Comparison of ENCODE assay signal across 24 cellular contexts in the genomic region with DNA sequence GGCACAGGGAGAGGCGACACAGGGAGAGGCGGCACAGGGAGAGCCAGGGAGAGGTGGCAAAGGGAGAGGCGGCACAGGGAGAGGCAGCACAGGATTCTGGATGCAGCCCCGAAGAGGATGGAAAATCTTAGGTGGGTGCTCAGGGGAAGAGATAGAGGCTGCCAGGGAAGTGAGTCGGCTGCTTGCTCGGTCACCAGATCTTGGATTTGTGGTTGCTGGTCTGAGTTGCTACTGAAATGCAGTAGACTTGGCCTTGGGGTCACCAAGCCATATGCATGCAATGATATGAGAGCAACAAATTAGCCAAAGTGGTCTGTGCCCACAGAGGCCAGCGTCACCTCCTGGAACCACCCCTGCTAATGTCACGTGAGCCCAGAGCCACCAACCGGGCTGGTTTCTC.
A peak's percentile ranks its signal among the peaks of the same experiment; 100 is the strongest.
DNase-seq lines count a peak whose midpoint lies in the region; ATAC-seq, FAIRE-seq and TF ChIP-seq lines count a peak whose summit lies in the region.
"Had no signal": no experiment of that assay in that cellular context is flagged by ENCODE, and none has a peak within 500 bp of the region (broad histone marks: within the 10 kb centered on the region; RNA-seq: fewer than 3 reads in every experiment).

No MANE protein-coding gene starts in this region.

- H4K8ac ChIP-seq in neuronal stem cell (ENCODE audit: low read depth, low read length): no peak overlapping the region

- H3K9me3 ChIP-seq in right atrium auricular region (no peaks in the 10 kb centered on the region), Karpas-422 (ENCODE audit: low read length) (no peaks in the 10 kb centered on the region), neuronal stem cell (replicated peaks in 1 of 2; ENCODE audit: control insufficient read depth in 2 of 2, insufficient read depth in 1 of 2, low read depth in 1 of 2, low read length in 2 of 2) (no peaks in the 10 kb centered on the region), adrenal gland (replicated peaks in 1 of 3) (no peaks in the 10 kb centered on the region), prostate gland (no peaks in the 10 kb centered on the region)
- H3K9me3 ChIP-seq: A549; BE2C; BLaER1 treated with 17β-estradiol and CSF1 and Interleukin-3, amounts not matched to agents 10 nM and 100 nM; HAP-1 had no signal

- H2AFZ ChIP-seq in Karpas-422 (ENCODE audit: low read length) (peak overlapping the region; percentile 39; the same call in 1 of the 2 replicates), neuronal stem cell (ENCODE audit: low read length) (no peak overlapping the region)
- H2AFZ ChIP-seq: GM23338 had no signal

- H3K36me3 ChIP-seq in right atrium auricular region: no peaks in the 10 kb centered on the region
- no peaks in the 10 kb centered on the region for H3K36me3 ChIP-seq in Karpas-422 (ENCODE audit: insufficient read depth, low read length)
- no peaks in the 10 kb centered on the region for H3K36me3 ChIP-seq in neuronal stem cell (replicated peaks in 1 of 2; ENCODE audit: control insufficient read depth in 2 of 2, insufficient read depth in 2 of 2, low read length in 2 of 2)
- H3K36me3 ChIP-seq in adrenal gland (replicated peaks in 1 of 2): no peaks in the 10 kb centered on the region
- no peaks in the 10 kb centered on the region for H3K36me3 ChIP-seq in prostate gland
- H3K36me3 ChIP-seq: BE2C; BLaER1 treated with 17β-estradiol and CSF1 and Interleukin-3, amounts not matched to agents 10 nM and 100 nM; HAP-1 had no signal

- WGBS in neuronal stem cell (ENCODE audit: extremely low coverage in 2 of 2, insufficient read length in 2 of 2, insufficient replicate concordance in 1 of 2), 2 donors: no CpG with 5 or more reads among the region's 9 CpGs
- 76 to 81% (median 81%) methylated on average over 8 to 9 of the region's 9 CpGs for WGBS in adrenal gland, 4 donors
- WGBS in prostate gland: 94% methylated on average over 9 of the region's 9 CpGs

- no peak for TF ChIP-seq POLR2A in adrenal gland (IDR thresholded peaks at IDR 0.05)
- TF ChIP-seq POLR2A in prostate gland (IDR thresholded peaks at IDR 0.05): no peak

- H3K27ac ChIP-seq in right atrium auricular region: no peak overlapping the region
- no peak overlapping the region for H3K27ac ChIP-seq in Karpas-422 (ENCODE audit: low read length)
- H3K27ac ChIP-seq in neuronal stem cell (replicated peaks; ENCODE audit: low read length): no peak overlapping the region
- no peak overlapping the region for H3K27ac ChIP-seq in adrenal gland
- H3K27ac ChIP-seq in prostate gland: no peak overlapping the region
- H3K27ac ChIP-seq: A549; BLaER1 treated with 17β-estradiol and CSF1 and Interleukin-3, amounts not matched to agents 10 nM and 100 nM had no signal

- H3K23ac ChIP-seq in neuronal stem cell (ENCODE audit: low read depth, low read length, poor library complexity): peak overlapping the region; percentile 38

- DNase-seq in right atrium auricular region (ENCODE audit: low spot score) (peak; percentile 13), left cardiac atrium (no peak), Karpas-422 (peak; percentile 47), neuronal stem cell (ENCODE audit: low spot score) (no peak), urothelium cell line (ENCODE audit: low spot score) (no peak), adrenal gland (no peak), T1000 (lab: John Stamatoyannopoulos, UW) (no peak), prostate gland (ENCODE audit: low spot score) (no peak)
- DNase-seq: 8988T; ACHN; AML-193; BE2C; CD4-positive, alpha-beta T cell; CD8-positive, alpha-beta memory T cell; DMS53; DMS79 treated with DMSO at 0.1 percent for 48 hours; GF-D8; HFFc6 had no signal

- H2BK5ac ChIP-seq in neuronal stem cell (ENCODE audit: low read length): no peak overlapping the region

- H2BK15ac ChIP-seq in neuronal stem cell (ENCODE audit: low read length): no peak overlapping the region

- TF ChIP-seq CTCF in right atrium auricular region (IDR thresholded peaks at IDR 0.05) (no peak), adrenal gland (IDR thresholded peaks at IDR 0.05) (no peak), prostate gland (IDR thresholded peaks at IDR 0.05) (no peak)

- H3K4ac ChIP-seq in neuronal stem cell (ENCODE audit: low read length): no peak overlapping the region

- no peak overlapping the region for H2AK5ac ChIP-seq in neuronal stem cell (ENCODE audit: low read depth, low read length)

- ATAC-seq in left cardiac atrium: no peak
- ATAC-seq: A549, GM23338 had no signal

- no peak overlapping the region for H2BK12ac ChIP-seq in neuronal stem cell (ENCODE audit: low read length)

- no peaks in the 10 kb centered on the region for H3K9me2 ChIP-seq in Karpas-422 (replicated peaks; ENCODE audit: insufficient read depth, low read length)

- intact Hi-C loops in left cardiac atrium (cut with DNase I): no loop called here
- intact Hi-C loops in adrenal gland (cut with DNase I): no loop called here
- intact Hi-C loops in prostate gland (cut with DNase I): no loop called here

- H4K20me1 ChIP-seq in Karpas-422 (ENCODE audit: insufficient read depth, low read depth, low read length): no peaks in the 10 kb centered on the region
- H4K20me1 ChIP-seq: BLaER1 treated with 17β-estradiol and CSF1 and Interleukin-3, amounts not matched to agents 10 nM and 100 nM had no signal

- no peaks in the 10 kb centered on the region for H3K27me3 ChIP-seq in right atrium auricular region
- H3K27me3 ChIP-seq in Karpas-422 (ENCODE audit: low read length): no peaks in the 10 kb centered on the region
- H3K27me3 ChIP-seq in neuronal stem cell (ENCODE audit: control insufficient read depth in 3 of 3, insufficient read depth in 3 of 3, low read depth in 1 of 3, low read length in 3 of 3): no peaks in the 10 kb centered on the region
- no peaks in the 10 kb centered on the region for H3K27me3 ChIP-seq in adrenal gland
- peaks cover 5% of the 10 kb centered on the region for H3K27me3 ChIP-seq in prostate gland (replicated peaks; ENCODE audit: insufficient read depth)
- H3K27me3 ChIP-seq: BLaER1 treated with 17β-estradiol and CSF1 and Interleukin-3, amounts not matched to agents 10 nM and 100 nM had no signal

- peak overlapping the region; percentile 46 for H3K18ac ChIP-seq in neuronal stem cell (ENCODE audit: low read length)

- H3K14ac ChIP-seq in neuronal stem cell (ENCODE audit: low read length): no peak overlapping the region

- no peaks in the 10 kb centered on the region for H3K79me2 ChIP-seq in Karpas-422 (ENCODE audit: low read length)

- H3K4me1 ChIP-seq in right atrium auricular region: no peaks in the 10 kb centered on the region
- peaks cover 5% of the 10 kb centered on the region; the same call in 1 of the 2 replicates for H3K4me1 ChIP-seq in Karpas-422 (ENCODE audit: low read length)
- peaks cover 0 to 12% of the 10 kb centered on the region in 2 donors for H3K4me1 ChIP-seq in neuronal stem cell (ENCODE audit: control insufficient read depth in 2 of 2, insufficient read depth in 1 of 2, low read depth in 1 of 2, low read length in 2 of 2)
- H3K4me1 ChIP-seq in adrenal gland (replicated peaks in 1 of 2): no peaks in the 10 kb centered on the region
- H3K4me1 ChIP-seq in prostate gland (replicated peaks): no peaks in the 10 kb centered on the region
- H3K4me1 ChIP-seq: A549, BE2C, HAP-1 had no signal

- H3K4me3 ChIP-seq in right atrium auricular region (no peak overlapping the region), Karpas-422 (ENCODE audit: low read length) (peak overlapping the region; percentile 28; the same call in 1 of the 2 replicates), neuronal stem cell (ENCODE audit: low read length in 2 of 2) (no peak overlapping the region), adrenal gland (no peak overlapping the region), prostate gland (no peak overlapping the region)
- H3K4me3 ChIP-seq: A549; BLaER1 treated with 17β-estradiol and CSF1 and Interleukin-3, amounts not matched to agents 10 nM and 100 nM; GM23338; HAP-1 had no signal

- FAIRE-seq in urothelium cell line (lab: Jason Lieb, UNC): peak; percentile 23
- FAIRE-seq: A549, GM12891, GM18507 had no signal

- no peaks in the 10 kb centered on the region for H3K79me1 ChIP-seq in neuronal stem cell (ENCODE audit: low read depth, low read length)

- no peak overlapping the region for H3K9ac ChIP-seq in Karpas-422 (ENCODE audit: low read length)
- no peak overlapping the region for H3K9ac ChIP-seq in neuronal stem cell (ENCODE audit: low read depth, low read length, poor library complexity)
- H3K9ac ChIP-seq: BLaER1 treated with 17β-estradiol and CSF1 and Interleukin-3, amounts not matched to agents 10 nM and 100 nM had no signal

- H4K91ac ChIP-seq in neuronal stem cell (ENCODE audit: low read depth, low read length, poor library complexity): no peak overlapping the region

- H2BK120ac ChIP-seq in neuronal stem cell (ENCODE audit: low read depth, low read length): no peak overlapping the region

- H3K4me2 ChIP-seq in Karpas-422 (ENCODE audit: low read depth, low read length, poor library complexity, severe bottlenecking) (no peak overlapping the region), neuronal stem cell (ENCODE audit: insufficient read depth, low read length, poor library complexity, severe bottlenecking) (no peak overlapping the region)
- H3K4me2 ChIP-seq: A549, GM23338 had no signal

Comparison
In these comparisons a context has a peak if more than half of its experiments do, and no peak if none do; other contexts are left out.
1. DNase-seq: peak in right atrium auricular region (single experiment) and Karpas-422 (single experiment); none in left cardiac atrium (single experiment), neuronal stem cell (single experiment), urothelium cell line (single experiment), adrenal gland (0 of 7), T1000 (single experiment) and prostate gland (single experiment).